In the genomic region with DNA sequence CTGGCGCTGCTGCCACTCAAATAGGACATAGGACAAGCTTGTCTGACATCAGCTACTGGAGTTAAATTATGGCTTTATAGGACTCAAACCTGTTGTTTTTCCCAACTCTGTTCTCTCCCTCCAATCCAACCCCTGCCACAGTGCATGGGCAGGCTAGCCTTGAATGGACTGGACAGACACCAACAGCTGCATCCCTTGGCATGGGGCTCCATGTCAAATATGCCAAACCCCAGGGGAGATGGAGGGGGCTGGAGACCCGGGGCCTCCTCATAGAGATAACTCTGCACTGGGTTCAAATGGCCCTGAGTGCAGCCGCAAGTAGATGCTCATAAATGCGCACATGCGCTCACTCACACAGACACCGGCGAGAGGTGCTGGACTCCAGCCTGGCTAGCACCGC, we compare ENCODE assay signal across 1 cellular context.
TF ChIP-seq lines count a peak whose summit lies in the region.

No MANE protein-coding gene starts in this region.

TF ChIP-seq in GM12878, 131 proteins besides CTCF, POLR2A, EP300 and RAD21:
- TF ChIP-seq FOXM1 (IDR thresholded peaks at IDR 0.05; ENCODE audit: low read depth, low read length): no peak
- no peak for TF ChIP-seq DPF2 (IDR thresholded peaks at IDR 0.05)
- TF ChIP-seq, protein P1, sequence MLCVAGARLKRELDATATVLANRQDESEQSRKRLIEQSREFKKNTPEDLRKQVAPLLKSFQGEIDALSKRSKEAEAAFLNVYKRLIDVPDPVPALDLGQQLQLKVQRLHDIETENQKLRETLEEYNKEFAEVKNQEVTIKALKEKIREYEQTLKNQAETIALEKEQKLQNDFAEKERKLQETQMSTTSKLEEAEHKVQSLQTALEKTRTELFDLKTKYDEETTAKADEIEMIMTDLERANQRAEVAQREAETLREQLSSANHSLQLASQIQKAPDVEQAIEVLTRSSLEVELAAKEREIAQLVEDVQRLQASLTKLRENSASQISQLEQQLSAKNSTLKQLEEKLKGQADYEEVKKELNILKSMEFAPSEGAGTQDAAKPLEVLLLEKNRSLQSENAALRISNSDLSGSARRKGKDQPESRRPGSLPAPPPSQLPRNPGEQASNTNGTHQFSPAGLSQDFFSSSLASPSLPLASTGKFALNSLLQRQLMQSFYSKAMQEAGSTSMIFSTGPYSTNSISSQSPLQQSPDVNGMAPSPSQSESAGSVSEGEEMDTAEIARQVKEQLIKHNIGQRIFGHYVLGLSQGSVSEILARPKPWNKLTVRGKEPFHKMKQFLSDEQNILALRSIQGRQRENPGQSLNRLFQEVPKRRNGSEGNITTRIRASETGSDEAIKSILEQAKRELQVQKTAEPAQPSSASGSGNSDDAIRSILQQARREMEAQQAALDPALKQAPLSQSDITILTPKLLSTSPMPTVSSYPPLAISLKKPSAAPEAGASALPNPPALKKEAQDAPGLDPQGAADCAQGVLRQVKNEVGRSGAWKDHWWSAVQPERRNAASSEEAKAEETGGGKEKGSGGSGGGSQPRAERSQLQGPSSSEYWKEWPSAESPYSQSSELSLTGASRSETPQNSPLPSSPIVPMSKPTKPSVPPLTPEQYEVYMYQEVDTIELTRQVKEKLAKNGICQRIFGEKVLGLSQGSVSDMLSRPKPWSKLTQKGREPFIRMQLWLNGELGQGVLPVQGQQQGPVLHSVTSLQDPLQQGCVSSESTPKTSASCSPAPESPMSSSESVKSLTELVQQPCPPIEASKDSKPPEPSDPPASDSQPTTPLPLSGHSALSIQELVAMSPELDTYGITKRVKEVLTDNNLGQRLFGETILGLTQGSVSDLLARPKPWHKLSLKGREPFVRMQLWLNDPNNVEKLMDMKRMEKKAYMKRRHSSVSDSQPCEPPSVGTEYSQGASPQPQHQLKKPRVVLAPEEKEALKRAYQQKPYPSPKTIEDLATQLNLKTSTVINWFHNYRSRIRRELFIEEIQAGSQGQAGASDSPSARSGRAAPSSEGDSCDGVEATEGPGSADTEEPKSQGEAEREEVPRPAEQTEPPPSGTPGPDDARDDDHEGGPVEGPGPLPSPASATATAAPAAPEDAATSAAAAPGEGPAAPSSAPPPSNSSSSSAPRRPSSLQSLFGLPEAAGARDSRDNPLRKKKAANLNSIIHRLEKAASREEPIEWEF (IDR thresholded peaks at IDR 0.05; ENCODE audit: insufficient replicate concordance, low read depth, low read length): no peak
- TF ChIP-seq NFXL1 (IDR thresholded peaks at IDR 0.05; ENCODE audit: borderline replicate concordance): no peak
- TF ChIP-seq, protein P2, sequence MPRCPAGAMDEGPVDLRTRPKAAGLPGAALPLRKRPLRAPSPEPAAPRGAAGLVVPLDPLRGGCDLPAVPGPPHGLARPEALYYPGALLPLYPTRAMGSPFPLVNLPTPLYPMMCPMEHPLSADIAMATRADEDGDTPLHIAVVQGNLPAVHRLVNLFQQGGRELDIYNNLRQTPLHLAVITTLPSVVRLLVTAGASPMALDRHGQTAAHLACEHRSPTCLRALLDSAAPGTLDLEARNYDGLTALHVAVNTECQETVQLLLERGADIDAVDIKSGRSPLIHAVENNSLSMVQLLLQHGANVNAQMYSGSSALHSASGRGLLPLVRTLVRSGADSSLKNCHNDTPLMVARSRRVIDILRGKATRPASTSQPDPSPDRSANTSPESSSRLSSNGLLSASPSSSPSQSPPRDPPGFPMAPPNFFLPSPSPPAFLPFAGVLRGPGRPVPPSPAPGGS (IDR thresholded peaks at IDR 0.05; ENCODE audit: borderline replicate concordance, insufficient read depth, low read depth, low read length, poor library complexity, severe bottlenecking): peak; percentile 25
- no peak for TF ChIP-seq MEF2B (IDR thresholded peaks at IDR 0.05; ENCODE audit: partially characterized antibody, poor library complexity, severe bottlenecking)
